20 cellular contexts compared by ENCODE assay signal in the genomic region with DNA sequence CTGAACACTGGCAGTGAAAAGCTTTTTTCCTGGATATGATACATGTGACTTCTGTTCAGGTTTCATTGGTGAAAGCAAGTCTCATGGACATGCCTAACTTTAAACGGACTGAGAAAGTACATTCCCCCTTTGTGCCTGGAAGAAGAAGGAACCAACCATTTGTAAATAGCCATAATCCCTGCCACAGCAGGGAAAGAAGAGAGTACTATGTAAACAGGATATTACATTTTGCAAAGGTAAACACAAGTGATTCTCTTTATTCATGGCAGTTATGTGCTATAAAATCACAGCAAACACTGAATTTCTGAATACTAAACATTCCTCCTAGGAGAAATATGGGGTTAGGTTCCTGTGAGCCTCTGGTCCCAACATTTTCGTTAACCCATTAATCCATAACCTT. TPM values are rescaled to one million over a fixed set of nuclear protein-coding genes. Genes with fewer than 3 reads are reported as not detected.
"Had no signal": no experiment of that assay in that cellular context is flagged by ENCODE, and none has a peak within 500 bp of the region (broad histone marks: within the 10 kb centered on the region; RNA-seq: fewer than 3 reads in every experiment).

No MANE protein-coding gene starts in this region.

- H3K4me1 ChIP-seq: neural progenitor cell, psoas muscle, suprapubic skin had no signal

- H3K9ac ChIP-seq: neural progenitor cell had no signal

- H3K4me3 ChIP-seq: heart right ventricle, neural progenitor cell, psoas muscle, skin epidermis, suprapubic skin, transverse colon had no signal

- H3K27ac ChIP-seq: heart right ventricle, neural progenitor cell, psoas muscle, skin epidermis, suprapubic skin, transverse colon had no signal

- H3K4me2 ChIP-seq: neural progenitor cell had no signal

- DNase-seq: activated CD4-positive, alpha-beta T cell treated with anti-CD3 and anti-CD28 coated beads, Interleukin-2, amount 10 ng/mL, durations not matched to agents 7 days and 5 days; activated CD8-positive, alpha-beta T cell treated with anti-CD3 and anti-CD28 coated beads, Interleukin-2, amount 10 ng/mL, durations not matched to agents 7 days and 5 days; activated effector memory CD4-positive, alpha-beta T cell treated with Interleukin-2 at 50 U/mL for 16 hours; activated naive CD4-positive, alpha-beta T cell treated with anti-CD3 and anti-CD28 coated beads, Interleukin-2, amount 50 U/mL, for 16 hours; activated T-cell treated with anti-CD3 and anti-CD28 coated beads, Interleukin-2, amount 50 U/mL, for 4 hours; aorta; cerebellar nuclear complex; cortex of kidney; heart right ventricle; naive thymus-derived CD4-positive, alpha-beta T cell; psoas muscle; right cardiac atrium; stimulated activated CD4-positive, alpha-beta T cell treated with anti-CD3 and anti-CD28 coated beads, Interleukin-15, amount 100 ng/mL, for 24 hours; stimulated activated CD4-positive, alpha-beta T cell treated with anti-CD3 and anti-CD28 coated beads, Interleukin-2, amount 100 ng/mL, for 48 hours; transverse colon had no signal

- H3K9me3 ChIP-seq: psoas muscle, suprapubic skin, transverse colon had no signal

- FAIRE-seq: endometrium had no signal

- H3K36me3 ChIP-seq: neural progenitor cell, suprapubic skin, transverse colon had no signal

- H2AFZ ChIP-seq: neural progenitor cell had no signal

- ATAC-seq: activated CD4-positive, CD25-positive, alpha-beta regulatory T cell treated with anti-CD3 and anti-CD28 coated beads, Interleukin-2, amount 50 U/mL, for 24 hours; activated CD8-positive, alpha-beta T cell treated with anti-CD3 and anti-CD28 coated beads, Interleukin-2, amount 10 ng/mL, durations not matched to agents 7 days and 5 days; activated T-cell treated with anti-CD3 and anti-CD28 coated beads, Interleukin-2, amount 50 U/mL, for 4 hours; heart right ventricle; naive thymus-derived CD4-positive, alpha-beta T cell; psoas muscle; right cardiac atrium had no signal

- H3K27me3 ChIP-seq: heart right ventricle, neural progenitor cell, suprapubic skin, transverse colon had no signal

RNA-seq across cellular contexts. Expression of a gene that starts 46.8 kb away (rescaled TPM):
- total RNA-seq: activated CD4-positive, alpha-beta T cell treated with anti-CD3 and anti-CD28 coated beads, Interleukin-2, amount 10 ng/mL, durations not matched to agents 7 days and 5 days; activated CD8-positive, alpha-beta T cell treated with anti-CD3 and anti-CD28 coated beads, Interleukin-2, amount 10 ng/mL, durations not matched to agents 7 days and 5 days; activated T-cell treated with anti-CD3 and anti-CD28 coated beads, Interleukin-2, amount 50 U/mL, for 4 hours had no signal
- polyA plus RNA-seq: naive thymus-derived CD4-positive, alpha-beta T cell had no signal
